27 cellular contexts compared by ENCODE assay signal in the genomic region with DNA sequence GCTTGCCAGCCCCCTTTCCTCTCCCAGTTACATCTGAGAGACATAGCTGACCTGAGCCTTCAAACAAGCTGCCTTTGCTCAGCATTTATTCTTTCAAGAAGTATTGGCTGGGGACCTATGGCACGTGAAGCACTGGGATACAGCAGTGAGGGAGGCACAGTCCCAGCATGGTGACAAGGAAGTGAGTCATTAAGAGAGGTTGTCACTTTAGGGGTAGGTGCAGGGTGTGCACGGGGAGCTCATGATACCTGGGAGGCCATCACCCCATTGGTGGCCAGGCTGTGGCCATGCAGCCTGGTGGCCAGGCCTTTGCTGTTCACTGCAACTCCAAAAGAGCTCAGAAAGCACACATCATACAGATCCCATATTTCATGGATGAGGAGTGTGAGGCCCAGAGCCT. TPM values are rescaled to one million over a fixed set of nuclear protein-coding genes. Genes with fewer than 3 reads are reported as not detected.
"Had no signal": no experiment of that assay in that cellular context is flagged by ENCODE, and none has a peak within 500 bp of the region (broad histone marks: within the 10 kb centered on the region; RNA-seq: fewer than 3 reads in every experiment).

No MANE protein-coding gene starts in this region.

- H3K27ac ChIP-seq: body of pancreas, dorsolateral prefrontal cortex, left lung, prostate gland, right atrium auricular region, tibial nerve, vagina had no signal

- H3K4me1 ChIP-seq: left lung, prostate gland had no signal

- ATAC-seq: activated CD8-positive, alpha-beta memory T cell treated with anti-CD3 and anti-CD28 coated beads, Interleukin-2, amount 10 ng/mL, durations not matched to agents 7 days and 5 days; activated T-helper 17 cell treated with anti-CD3 and anti-CD28 coated beads, Interleukin-2, amount 50 U/mL, for 72 hours; body of pancreas; left lung had no signal

- DNase-seq: activated B cell treated with CpG ODN at 0.5 μM for 24 hours; activated CD4-positive, alpha-beta memory T cell treated with anti-CD3 and anti-CD28 coated beads, Interleukin-2, amount 10 ng/mL, durations not matched to agents 7 days and 5 days; activated CD4-positive, alpha-beta T cell treated with anti-CD3 and anti-CD28 coated beads for 48 hours; activated CD8-positive, alpha-beta memory T cell treated with anti-CD3 and anti-CD28 coated beads, Interleukin-2, amount 10 ng/mL, durations not matched to agents 7 days and 5 days; activated naive CD4-positive, alpha-beta T cell; activated naive CD8-positive, alpha-beta T cell treated with anti-CD3 and anti-CD28 coated beads for 36 hours; amniotic stem cell; body of pancreas; central memory CD4-positive, alpha-beta T cell; dorsolateral prefrontal cortex; foreskin melanocyte; glutamatergic neuron; hypothalamus; kidney; left lung; nephron progenitor cell; stimulated activated CD4-positive, alpha-beta T cell treated with anti-CD3 and anti-CD28 coated beads, Interleukin-2, amount 100 ng/mL, for 24 hours had no signal

- H3K9me3 ChIP-seq: body of pancreas, left lung, prostate gland, right atrium auricular region, tibial nerve, vagina had no signal

- H3K4me3 ChIP-seq: body of pancreas, dorsolateral prefrontal cortex, left lung, prostate gland, right atrium auricular region, tibial nerve, vagina had no signal

- H3K36me3 ChIP-seq: left lung, prostate gland, right atrium auricular region, tibial nerve, vagina had no signal

- H3K27me3 ChIP-seq: body of pancreas, right atrium auricular region, tibial nerve, vagina had no signal

RNA-seq across cellular contexts. Expression of a gene that starts 5.7 kb away (rescaled TPM):
- total RNA-seq: activated B cell treated with CpG ODN at 0.5 μM for 24 hours; activated CD4-positive, alpha-beta memory T cell treated with anti-CD3 and anti-CD28 coated beads, Interleukin-2, amount 10 ng/mL, durations not matched to agents 7 days and 5 days; activated CD8-positive, alpha-beta memory T cell treated with anti-CD3 and anti-CD28 coated beads, Interleukin-2, amount 10 ng/mL, durations not matched to agents 7 days and 5 days; activated naive CD8-positive, alpha-beta T cell treated with anti-CD3 and anti-CD28 coated beads for 36 hours; activated T-helper 17 cell treated with anti-CD3 and anti-CD28 coated beads, Interleukin-2, amount 50 U/mL, for 72 hours; body of pancreas; dorsolateral prefrontal cortex; epithelial cell of proximal tubule; fibroblast of lung; kidney; left lung; lung microvascular endothelial cell; myocyte; omental fat pad; prostate gland; right atrium auricular region; tibial nerve; vagina had no signal
- polyA plus RNA-seq: fibroblast of lung had no signal

RNA-seq across cellular contexts. Expression of a gene that starts 12.1 kb away (rescaled TPM):
- total RNA-seq: activated B cell treated with CpG ODN at 0.5 μM for 24 hours; activated CD4-positive, alpha-beta memory T cell treated with anti-CD3 and anti-CD28 coated beads, Interleukin-2, amount 10 ng/mL, durations not matched to agents 7 days and 5 days; activated CD8-positive, alpha-beta memory T cell treated with anti-CD3 and anti-CD28 coated beads, Interleukin-2, amount 10 ng/mL, durations not matched to agents 7 days and 5 days; activated naive CD8-positive, alpha-beta T cell treated with anti-CD3 and anti-CD28 coated beads for 36 hours; activated T-helper 17 cell treated with anti-CD3 and anti-CD28 coated beads, Interleukin-2, amount 50 U/mL, for 72 hours; body of pancreas; dorsolateral prefrontal cortex; epithelial cell of proximal tubule; fibroblast of lung; kidney; left lung; lung microvascular endothelial cell; myocyte; right atrium auricular region; tibial nerve had no signal

RNA-seq across cellular contexts. Expression of a gene that starts 33.7 kb away (rescaled TPM):
- total RNA-seq: activated B cell treated with CpG ODN at 0.5 μM for 24 hours; activated CD4-positive, alpha-beta memory T cell treated with anti-CD3 and anti-CD28 coated beads, Interleukin-2, amount 10 ng/mL, durations not matched to agents 7 days and 5 days; activated CD8-positive, alpha-beta memory T cell treated with anti-CD3 and anti-CD28 coated beads, Interleukin-2, amount 10 ng/mL, durations not matched to agents 7 days and 5 days; activated naive CD8-positive, alpha-beta T cell treated with anti-CD3 and anti-CD28 coated beads for 36 hours; activated T-helper 17 cell treated with anti-CD3 and anti-CD28 coated beads, Interleukin-2, amount 50 U/mL, for 72 hours; body of pancreas; epithelial cell of proximal tubule; fibroblast of lung; kidney; left lung; lung microvascular endothelial cell; myocyte; omental fat pad; prostate gland; right atrium auricular region; tibial nerve; vagina had no signal
- polyA plus RNA-seq: fibroblast of lung had no signal

RNA-seq across cellular contexts. Expression of a gene that starts 33.8 kb away (rescaled TPM):
- total RNA-seq: activated B cell treated with CpG ODN at 0.5 μM for 24 hours; activated CD4-positive, alpha-beta memory T cell treated with anti-CD3 and anti-CD28 coated beads, Interleukin-2, amount 10 ng/mL, durations not matched to agents 7 days and 5 days; activated CD8-positive, alpha-beta memory T cell treated with anti-CD3 and anti-CD28 coated beads, Interleukin-2, amount 10 ng/mL, durations not matched to agents 7 days and 5 days; activated naive CD8-positive, alpha-beta T cell treated with anti-CD3 and anti-CD28 coated beads for 36 hours; activated T-helper 17 cell treated with anti-CD3 and anti-CD28 coated beads, Interleukin-2, amount 50 U/mL, for 72 hours; body of pancreas; dorsolateral prefrontal cortex; epithelial cell of proximal tubule; fibroblast of lung; kidney; left lung; lung microvascular endothelial cell; myocyte; omental fat pad; prostate gland; right atrium auricular region; tibial nerve had no signal
- polyA plus RNA-seq: fibroblast of lung had no signal

RNA-seq across cellular contexts. Expression of a gene that starts 53.2 kb away (rescaled TPM):
- total RNA-seq: activated B cell treated with CpG ODN at 0.5 μM for 24 hours; activated CD4-positive, alpha-beta memory T cell treated with anti-CD3 and anti-CD28 coated beads, Interleukin-2, amount 10 ng/mL, durations not matched to agents 7 days and 5 days; activated CD8-positive, alpha-beta memory T cell treated with anti-CD3 and anti-CD28 coated beads, Interleukin-2, amount 10 ng/mL, durations not matched to agents 7 days and 5 days; activated naive CD8-positive, alpha-beta T cell treated with anti-CD3 and anti-CD28 coated beads for 36 hours; activated T-helper 17 cell treated with anti-CD3 and anti-CD28 coated beads, Interleukin-2, amount 50 U/mL, for 72 hours; body of pancreas; epithelial cell of proximal tubule; fibroblast of lung; kidney; lung microvascular endothelial cell; myocyte had no signal
